23 cellular contexts compared by ENCODE assay signal in genomic region chr1:88729297-88729696, GRCh38.
"Had no signal": no experiment of that assay in that cellular context is flagged by ENCODE, and none has a peak within 500 bp of the region (broad histone marks: within the 10 kb centered on the region; RNA-seq: fewer than 3 reads in every experiment).

No MANE protein-coding gene starts in this region.

- H3K27me3 Mint-ChIP-seq: activated B cell treated with CpG ODN at 0.5 μM for 24 hours; activated CD4-positive, alpha-beta memory T cell treated with anti-CD3 and anti-CD28 coated beads for 36 hours; activated CD4-positive, alpha-beta T cell treated with anti-CD3 and anti-CD28 coated beads, Interleukin-2, amount 10 ng/mL, durations not matched to agents 7 days and 5 days; activated naive CD4-positive, alpha-beta T cell treated with anti-CD3 and anti-CD28 coated beads, Interleukin-2, amount 10 ng/mL, durations not matched to agents 7 days and 5 days; activated naive CD8-positive, alpha-beta T cell treated with anti-CD3 and anti-CD28 coated beads for 36 hours; T-helper 17 cell had no signal

- ATAC-seq: T-helper 17 cell had no signal

- H3K36me3 ChIP-seq: brain microvascular endothelial cell, cardiac muscle cell had no signal

- H3K27ac Mint-ChIP-seq: activated B cell treated with CpG ODN at 0.5 μM for 24 hours; activated CD4-positive, alpha-beta memory T cell treated with anti-CD3 and anti-CD28 coated beads for 36 hours; activated CD4-positive, alpha-beta T cell treated with anti-CD3 and anti-CD28 coated beads, Interleukin-2, amount 10 ng/mL, durations not matched to agents 7 days and 5 days; activated naive CD4-positive, alpha-beta T cell treated with anti-CD3 and anti-CD28 coated beads, Interleukin-2, amount 10 ng/mL, durations not matched to agents 7 days and 5 days; activated naive CD8-positive, alpha-beta T cell treated with anti-CD3 and anti-CD28 coated beads for 36 hours; activated T-helper 2 cell treated with anti-CD3 and anti-CD28 coated beads, Interferon-gamma antibody, Interleukin-2, Interleukin-4, amounts not matched to agents 10 μg/mL and 5 μg/mL and 100 μg/mL, durations not matched to agents 14 hours and 24 hours and 36 hours; T-helper 17 cell had no signal

- FAIRE-seq: RCC 7860 had no signal

- H3K4me3 Mint-ChIP-seq: activated B cell treated with CpG ODN at 0.5 μM for 24 hours; activated CD4-positive, alpha-beta memory T cell treated with anti-CD3 and anti-CD28 coated beads for 36 hours; activated CD4-positive, alpha-beta T cell treated with anti-CD3 and anti-CD28 coated beads, Interleukin-2, amount 10 ng/mL, durations not matched to agents 7 days and 5 days; activated naive CD4-positive, alpha-beta T cell treated with anti-CD3 and anti-CD28 coated beads, Interleukin-2, amount 10 ng/mL, durations not matched to agents 7 days and 5 days; activated naive CD8-positive, alpha-beta T cell treated with anti-CD3 and anti-CD28 coated beads for 36 hours; T-helper 17 cell had no signal

- H3K4me3 ChIP-seq: cardiac muscle cell, MG63 had no signal

- DNase-seq: activated B cell treated with CpG ODN at 0.5 μM for 24 hours; activated CD4-positive, alpha-beta memory T cell treated with anti-CD3 and anti-CD28 coated beads for 36 hours; activated CD4-positive, alpha-beta T cell treated with anti-CD3 and anti-CD28 coated beads for 1 hour; activated CD4-positive, alpha-beta T cell treated with anti-CD3 and anti-CD28 coated beads, Interleukin-2, amount 10 ng/mL, durations not matched to agents 7 days and 5 days; activated gamma-delta T cell treated with Interleukin-2 at 50 U/mL for 16 hours; activated naive CD4-positive, alpha-beta T cell treated with anti-CD3 and anti-CD28 coated beads, Interleukin-2, amount 10 ng/mL, durations not matched to agents 7 days and 5 days; activated naive CD8-positive, alpha-beta T cell treated with anti-CD3 and anti-CD28 coated beads for 36 hours; activated T-cell treated with anti-CD3 and anti-CD28 coated beads for 4 hours; activated T-cell treated with anti-CD3 and anti-CD28 coated beads, Interleukin-2, amount 50 U/mL, for 48 hours; brain microvascular endothelial cell; MG63; NCI-H1105 treated with DMSO at 0.1 percent for 48 hours; NCI-H1436 treated with DMSO at 0.1 percent for 48 hours; NCI-H187; NCI-H2081; NCI-H446; NCI-H524; SHP77; T-helper 17 cell; T-helper 9 cell had no signal

- H3K27me3 ChIP-seq: brain microvascular endothelial cell, cardiac muscle cell, MG63 had no signal

- H3K27ac ChIP-seq: brain microvascular endothelial cell, cardiac muscle cell had no signal
